Comparison of ENCODE assay signal across 1 cellular context in the genomic region with DNA sequence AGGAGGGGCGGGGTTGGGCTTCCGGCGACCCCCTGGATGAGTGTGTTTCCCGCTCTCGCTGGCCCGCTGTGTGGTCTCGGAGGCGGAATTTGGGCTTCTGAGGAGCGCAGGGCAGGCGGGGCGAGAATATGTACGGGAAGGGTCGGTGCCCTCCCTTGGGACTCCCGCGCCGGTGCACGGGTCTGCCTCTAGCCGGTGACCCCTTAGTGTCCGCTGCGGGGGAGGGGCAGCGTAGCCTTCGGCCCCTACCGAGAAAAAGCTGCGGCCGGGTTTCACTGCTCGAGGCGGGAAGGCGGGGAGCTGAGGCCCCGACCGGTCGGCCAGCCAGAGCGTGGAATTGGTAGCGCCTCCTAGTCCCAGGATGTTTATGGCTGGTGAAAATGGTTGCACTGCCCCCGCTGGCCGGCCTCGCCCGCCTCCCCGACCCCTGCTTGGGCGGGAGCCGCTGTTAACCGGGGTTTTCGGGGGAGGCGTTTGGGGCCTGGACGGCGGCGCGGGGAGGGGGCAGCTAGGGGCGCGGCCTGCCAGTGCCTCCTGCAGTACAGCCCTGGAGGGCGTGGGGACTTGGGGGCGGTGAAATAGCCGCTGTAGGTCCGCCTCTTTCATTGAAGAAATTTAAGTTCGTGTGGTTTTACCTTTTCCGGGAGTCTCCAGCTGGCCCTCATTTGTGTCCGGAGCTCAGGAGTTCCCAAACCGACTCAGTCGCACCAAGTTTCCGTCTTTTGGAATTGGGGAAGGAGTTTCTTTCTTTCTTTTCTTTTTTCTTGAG.
TF ChIP-seq lines count a peak whose summit lies in the region.

A gene (plus strand): TSS at position 643 of the 769 bp plus-strand sequence. CDS start 290 bp downstream, outside the sequence.

TF ChIP-seq in GM12878, 131 proteins besides CTCF, POLR2A, EP300 and RAD21 (continued from another document and continues in another):
- no peak for TF ChIP-seq SUZ12 (IDR thresholded peaks at IDR 0.05; ENCODE audit: unreplicated experiment)
- TF ChIP-seq, protein P1, sequence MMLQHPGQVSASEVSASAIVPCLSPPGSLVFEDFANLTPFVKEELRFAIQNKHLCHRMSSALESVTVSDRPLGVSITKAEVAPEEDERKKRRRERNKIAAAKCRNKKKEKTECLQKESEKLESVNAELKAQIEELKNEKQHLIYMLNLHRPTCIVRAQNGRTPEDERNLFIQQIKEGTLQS (IDR thresholded peaks at IDR 0.05; ENCODE audit: borderline replicate concordance, extremely low read depth, low read depth, low read length): no peak
- no peak for TF ChIP-seq SUPT20H (IDR thresholded peaks at IDR 0.05; ENCODE audit: borderline replicate concordance, control insufficient read depth, low read depth, low read length)
- no peak for TF ChIP-seq SP1 (IDR thresholded peaks at IDR 0.05; ENCODE audit: low read depth, low read length)
- TF ChIP-seq, protein P2, sequence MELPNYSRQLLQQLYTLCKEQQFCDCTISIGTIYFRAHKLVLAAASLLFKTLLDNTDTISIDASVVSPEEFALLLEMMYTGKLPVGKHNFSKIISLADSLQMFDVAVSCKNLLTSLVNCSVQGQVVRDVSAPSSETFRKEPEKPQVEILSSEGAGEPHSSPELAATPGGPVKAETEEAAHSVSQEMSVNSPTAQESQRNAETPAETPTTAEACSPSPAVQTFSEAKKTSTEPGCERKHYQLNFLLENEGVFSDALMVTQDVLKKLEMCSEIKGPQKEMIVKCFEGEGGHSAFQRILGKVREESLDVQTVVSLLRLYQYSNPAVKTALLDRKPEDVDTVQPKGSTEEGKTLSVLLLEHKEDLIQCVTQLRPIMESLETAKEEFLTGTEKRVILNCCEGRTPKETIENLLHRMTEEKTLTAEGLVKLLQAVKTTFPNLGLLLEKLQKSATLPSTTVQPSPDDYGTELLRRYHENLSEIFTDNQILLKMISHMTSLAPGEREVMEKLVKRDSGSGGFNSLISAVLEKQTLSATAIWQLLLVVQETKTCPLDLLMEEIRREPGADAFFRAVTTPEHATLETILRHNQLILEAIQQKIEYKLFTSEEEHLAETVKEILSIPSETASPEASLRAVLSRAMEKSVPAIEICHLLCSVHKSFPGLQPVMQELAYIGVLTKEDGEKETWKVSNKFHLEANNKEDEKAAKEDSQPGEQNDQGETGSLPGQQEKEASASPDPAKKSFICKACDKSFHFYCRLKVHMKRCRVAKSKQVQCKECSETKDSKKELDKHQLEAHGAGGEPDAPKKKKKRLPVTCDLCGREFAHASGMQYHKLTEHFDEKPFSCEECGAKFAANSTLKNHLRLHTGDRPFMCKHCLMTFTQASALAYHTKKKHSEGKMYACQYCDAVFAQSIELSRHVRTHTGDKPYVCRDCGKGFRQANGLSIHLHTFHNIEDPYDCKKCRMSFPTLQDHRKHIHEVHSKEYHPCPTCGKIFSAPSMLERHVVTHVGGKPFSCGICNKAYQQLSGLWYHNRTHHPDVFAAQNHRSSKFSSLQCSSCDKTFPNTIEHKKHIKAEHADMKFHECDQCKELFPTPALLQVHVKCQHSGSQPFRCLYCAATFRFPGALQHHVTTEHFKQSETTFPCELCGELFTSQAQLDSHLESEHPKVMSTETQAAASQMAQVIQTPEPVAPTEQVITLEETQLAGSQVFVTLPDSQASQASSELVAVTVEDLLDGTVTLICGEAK (IDR thresholded peaks at IDR 0.05; ENCODE audit: borderline replicate concordance): no peak
- no peak for TF ChIP-seq RBBP5 (conservative IDR thresholded peaks at IDR 0.05)
- no peak for TF ChIP-seq NRF1 (conservative IDR thresholded peaks at IDR 0.05; ENCODE audit: low read depth, low read length)
- TF ChIP-seq NFXL1 (IDR thresholded peaks at IDR 0.05; ENCODE audit: borderline replicate concordance): no peak
- TF ChIP-seq LARP7 (IDR thresholded peaks at IDR 0.05): peak; percentile 79; the same call in 1 of the 2 replicates
- no peak for TF ChIP-seq HCFC1 (IDR thresholded peaks at IDR 0.05; ENCODE audit: low read length)
- TF ChIP-seq NBN (IDR thresholded peaks at IDR 0.05): no peak; the same call in 1 of the 2 replicates
- no peak for TF ChIP-seq RFX5 (IDR thresholded peaks at IDR 0.05; ENCODE audit: low read depth, low read length)
- TF ChIP-seq SMC3 (IDR thresholded peaks at IDR 0.05; ENCODE audit: borderline replicate concordance, low read length): no peak
- TF ChIP-seq, protein P3, sequence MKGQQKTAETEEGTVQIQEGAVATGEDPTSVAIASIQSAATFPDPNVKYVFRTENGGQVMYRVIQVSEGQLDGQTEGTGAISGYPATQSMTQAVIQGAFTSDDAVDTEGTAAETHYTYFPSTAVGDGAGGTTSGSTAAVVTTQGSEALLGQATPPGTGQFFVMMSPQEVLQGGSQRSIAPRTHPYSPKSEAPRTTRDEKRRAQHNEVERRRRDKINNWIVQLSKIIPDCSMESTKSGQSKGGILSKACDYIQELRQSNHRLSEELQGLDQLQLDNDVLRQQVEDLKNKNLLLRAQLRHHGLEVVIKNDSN (IDR thresholded peaks at IDR 0.05; ENCODE audit: borderline replicate concordance, extremely low read length, insufficient read depth, low read depth, low read length): no peak
- TF ChIP-seq STAT1 (conservative IDR thresholded peaks at IDR 0.05): no peak
- peak; percentile 61 for TF ChIP-seq GATAD2B (conservative IDR thresholded peaks at IDR 0.05; ENCODE audit: low read depth)
- TF ChIP-seq GABPA (IDR thresholded peaks at IDR 0.05; ENCODE audit: low read depth): no peak
- TF ChIP-seq, protein P4, sequence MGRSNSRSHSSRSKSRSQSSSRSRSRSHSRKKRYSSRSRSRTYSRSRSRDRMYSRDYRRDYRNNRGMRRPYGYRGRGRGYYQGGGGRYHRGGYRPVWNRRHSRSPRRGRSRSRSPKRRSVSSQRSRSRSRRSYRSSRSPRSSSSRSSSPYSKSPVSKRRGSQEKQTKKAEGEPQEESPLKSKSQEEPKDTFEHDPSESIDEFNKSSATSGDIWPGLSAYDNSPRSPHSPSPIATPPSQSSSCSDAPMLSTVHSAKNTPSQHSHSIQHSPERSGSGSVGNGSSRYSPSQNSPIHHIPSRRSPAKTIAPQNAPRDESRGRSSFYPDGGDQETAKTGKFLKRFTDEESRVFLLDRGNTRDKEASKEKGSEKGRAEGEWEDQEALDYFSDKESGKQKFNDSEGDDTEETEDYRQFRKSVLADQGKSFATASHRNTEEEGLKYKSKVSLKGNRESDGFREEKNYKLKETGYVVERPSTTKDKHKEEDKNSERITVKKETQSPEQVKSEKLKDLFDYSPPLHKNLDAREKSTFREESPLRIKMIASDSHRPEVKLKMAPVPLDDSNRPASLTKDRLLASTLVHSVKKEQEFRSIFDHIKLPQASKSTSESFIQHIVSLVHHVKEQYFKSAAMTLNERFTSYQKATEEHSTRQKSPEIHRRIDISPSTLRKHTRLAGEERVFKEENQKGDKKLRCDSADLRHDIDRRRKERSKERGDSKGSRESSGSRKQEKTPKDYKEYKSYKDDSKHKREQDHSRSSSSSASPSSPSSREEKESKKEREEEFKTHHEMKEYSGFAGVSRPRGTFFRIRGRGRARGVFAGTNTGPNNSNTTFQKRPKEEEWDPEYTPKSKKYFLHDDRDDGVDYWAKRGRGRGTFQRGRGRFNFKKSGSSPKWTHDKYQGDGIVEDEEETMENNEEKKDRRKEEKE (IDR thresholded peaks at IDR 0.05): no peak
- no peak for TF ChIP-seq CHD2 (IDR thresholded peaks at IDR 0.05; ENCODE audit: borderline replicate concordance, low read depth, low read length)
- TF ChIP-seq, protein P5, sequence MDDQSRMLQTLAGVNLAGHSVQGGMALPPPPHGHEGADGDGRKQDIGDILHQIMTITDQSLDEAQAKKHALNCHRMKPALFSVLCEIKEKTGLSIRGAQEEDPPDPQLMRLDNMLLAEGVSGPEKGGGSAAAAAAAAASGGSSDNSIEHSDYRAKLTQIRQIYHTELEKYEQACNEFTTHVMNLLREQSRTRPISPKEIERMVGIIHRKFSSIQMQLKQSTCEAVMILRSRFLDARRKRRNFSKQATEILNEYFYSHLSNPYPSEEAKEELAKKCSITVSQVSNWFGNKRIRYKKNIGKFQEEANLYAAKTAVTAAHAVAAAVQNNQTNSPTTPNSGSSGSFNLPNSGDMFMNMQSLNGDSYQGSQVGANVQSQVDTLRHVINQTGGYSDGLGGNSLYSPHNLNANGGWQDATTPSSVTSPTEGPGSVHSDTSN (IDR thresholded peaks at IDR 0.05; ENCODE audit: insufficient replicate concordance, low read depth, low read length): no peak
- TF ChIP-seq, protein P6, sequence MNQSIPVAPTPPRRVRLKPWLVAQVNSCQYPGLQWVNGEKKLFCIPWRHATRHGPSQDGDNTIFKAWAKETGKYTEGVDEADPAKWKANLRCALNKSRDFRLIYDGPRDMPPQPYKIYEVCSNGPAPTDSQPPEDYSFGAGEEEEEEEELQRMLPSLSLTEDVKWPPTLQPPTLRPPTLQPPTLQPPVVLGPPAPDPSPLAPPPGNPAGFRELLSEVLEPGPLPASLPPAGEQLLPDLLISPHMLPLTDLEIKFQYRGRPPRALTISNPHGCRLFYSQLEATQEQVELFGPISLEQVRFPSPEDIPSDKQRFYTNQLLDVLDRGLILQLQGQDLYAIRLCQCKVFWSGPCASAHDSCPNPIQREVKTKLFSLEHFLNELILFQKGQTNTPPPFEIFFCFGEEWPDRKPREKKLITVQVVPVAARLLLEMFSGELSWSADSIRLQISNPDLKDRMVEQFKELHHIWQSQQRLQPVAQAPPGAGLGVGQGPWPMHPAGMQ (IDR thresholded peaks at IDR 0.05; ENCODE audit: borderline replicate concordance): no peak
- peak; percentile 59; the same call in 1 of the 2 replicates for TF ChIP-seq YY1 (IDR thresholded peaks at IDR 0.05; ENCODE audit: low read depth, low read length)
- no peak for TF ChIP-seq TARDBP (IDR thresholded peaks at IDR 0.05; ENCODE audit: borderline replicate concordance)
- no peak for TF ChIP-seq ZNF217 (IDR thresholded peaks at IDR 0.05)
- no peak for TF ChIP-seq ESRRA (IDR thresholded peaks at IDR 0.05; ENCODE audit: low read length)
- no peak for TF ChIP-seq ZNF207 (IDR thresholded peaks at IDR 0.05; ENCODE audit: borderline replicate concordance)
- TF ChIP-seq MYC (IDR thresholded peaks at IDR 0.05; ENCODE audit: insufficient read depth, insufficient read length, insufficient replicate concordance, low read length, severe bottlenecking): no peak
- TF ChIP-seq, protein P7, sequence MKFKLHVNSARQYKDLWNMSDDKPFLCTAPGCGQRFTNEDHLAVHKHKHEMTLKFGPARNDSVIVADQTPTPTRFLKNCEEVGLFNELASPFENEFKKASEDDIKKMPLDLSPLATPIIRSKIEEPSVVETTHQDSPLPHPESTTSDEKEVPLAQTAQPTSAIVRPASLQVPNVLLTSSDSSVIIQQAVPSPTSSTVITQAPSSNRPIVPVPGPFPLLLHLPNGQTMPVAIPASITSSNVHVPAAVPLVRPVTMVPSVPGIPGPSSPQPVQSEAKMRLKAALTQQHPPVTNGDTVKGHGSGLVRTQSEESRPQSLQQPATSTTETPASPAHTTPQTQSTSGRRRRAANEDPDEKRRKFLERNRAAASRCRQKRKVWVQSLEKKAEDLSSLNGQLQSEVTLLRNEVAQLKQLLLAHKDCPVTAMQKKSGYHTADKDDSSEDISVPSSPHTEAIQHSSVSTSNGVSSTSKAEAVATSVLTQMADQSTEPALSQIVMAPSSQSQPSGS (IDR thresholded peaks at IDR 0.05; ENCODE audit: low read length): no peak
- TF ChIP-seq POLR2AphosphoS2 (IDR thresholded peaks at IDR 0.05; ENCODE audit: low read depth, low read length): no peak; the same call in 1 of the 2 replicates
- no peak for TF ChIP-seq TBL1XR1 (IDR thresholded peaks at IDR 0.05; ENCODE audit: low read depth, low read length)
- TF ChIP-seq SREBF1 (IDR thresholded peaks at IDR 0.05; ENCODE audit: low read length): no peak
- no peak for TF ChIP-seq PML (IDR thresholded peaks at IDR 0.05; ENCODE audit: low read length)
- no peak for TF ChIP-seq SIX5 (IDR thresholded peaks at IDR 0.05; ENCODE audit: low read depth, low read length, severe bottlenecking)
- TF ChIP-seq MTA2 (IDR thresholded peaks at IDR 0.05; ENCODE audit: low read depth): no peak
- TF ChIP-seq NR2C1 (IDR thresholded peaks at IDR 0.05): no peak
- peak; percentile 63; the same call in 1 of the 2 replicates for TF ChIP-seq SMARCA5 (IDR thresholded peaks at IDR 0.05)
- no peak for TF ChIP-seq SPI1 (IDR thresholded peaks at IDR 0.05; ENCODE audit: borderline replicate concordance, insufficient read depth, low read depth, low read length)
- TF ChIP-seq, protein P8, sequence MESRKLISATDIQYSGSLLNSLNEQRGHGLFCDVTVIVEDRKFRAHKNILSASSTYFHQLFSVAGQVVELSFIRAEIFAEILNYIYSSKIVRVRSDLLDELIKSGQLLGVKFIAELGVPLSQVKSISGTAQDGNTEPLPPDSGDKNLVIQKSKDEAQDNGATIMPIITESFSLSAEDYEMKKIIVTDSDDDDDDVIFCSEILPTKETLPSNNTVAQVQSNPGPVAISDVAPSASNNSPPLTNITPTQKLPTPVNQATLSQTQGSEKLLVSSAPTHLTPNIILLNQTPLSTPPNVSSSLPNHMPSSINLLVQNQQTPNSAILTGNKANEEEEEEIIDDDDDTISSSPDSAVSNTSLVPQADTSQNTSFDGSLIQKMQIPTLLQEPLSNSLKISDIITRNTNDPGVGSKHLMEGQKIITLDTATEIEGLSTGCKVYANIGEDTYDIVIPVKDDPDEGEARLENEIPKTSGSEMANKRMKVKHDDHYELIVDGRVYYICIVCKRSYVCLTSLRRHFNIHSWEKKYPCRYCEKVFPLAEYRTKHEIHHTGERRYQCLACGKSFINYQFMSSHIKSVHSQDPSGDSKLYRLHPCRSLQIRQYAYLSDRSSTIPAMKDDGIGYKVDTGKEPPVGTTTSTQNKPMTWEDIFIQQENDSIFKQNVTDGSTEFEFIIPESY (IDR thresholded peaks at IDR 0.05): no peak
- no peak for TF ChIP-seq FOS (IDR thresholded peaks at IDR 0.05; ENCODE audit: borderline replicate concordance, extremely low read depth, insufficient read length)
- TF ChIP-seq BRCA1 (IDR thresholded peaks at IDR 0.05; ENCODE audit: low read depth, low read length): no peak
- no peak for TF ChIP-seq KDM1A (IDR thresholded peaks at IDR 0.05; ENCODE audit: borderline replicate concordance)
- TF ChIP-seq FOXM1 (IDR thresholded peaks at IDR 0.05; ENCODE audit: low read depth, low read length): no peak
- TF ChIP-seq RCOR1 (conservative IDR thresholded peaks at IDR 0.05; ENCODE audit: low read depth, low read length): no peak
- TF ChIP-seq HDAC2 (IDR thresholded peaks at IDR 0.05): no peak
